ENCODE assay signal across 1 cellular context in genomic region chr5:334903-335739, GRCh38.
TF ChIP-seq lines count a peak whose summit lies in the region.

No MANE protein-coding gene starts in this region.

TF ChIP-seq in GM12878, 131 proteins besides CTCF, POLR2A, EP300 and RAD21 (continued from another document and continues in another):
- TF ChIP-seq ZNF592 (IDR thresholded peaks at IDR 0.05) (no peak), MTA3 (IDR thresholded peaks at IDR 0.05; ENCODE audit: borderline replicate concordance, low read length) (0 out of 2 replicates have a peak, but pooled peaks have one; percentile 55), RBBP5 (conservative IDR thresholded peaks at IDR 0.05) (no peak), CUX1 (IDR thresholded peaks at IDR 0.05; ENCODE audit: insufficient replicate concordance, low read depth, low read length) (no peak), TCF7 (IDR thresholded peaks at IDR 0.05; ENCODE audit: borderline replicate concordance) (no peak), ZBTB40 (IDR thresholded peaks at IDR 0.05; ENCODE audit: borderline replicate concordance) (no peak), TCF12 (IDR thresholded peaks at IDR 0.05; ENCODE audit: low read depth, low read length) (no peak), TBL1XR1 (IDR thresholded peaks at IDR 0.05; ENCODE audit: low read depth, low read length) (no peak), FOXM1 (IDR thresholded peaks at IDR 0.05; ENCODE audit: low read depth, low read length) (peak; percentile 33; the same call in 1 of the 2 replicates), SREBF1 (IDR thresholded peaks at IDR 0.05; ENCODE audit: low read length) (no peak), E4F1 (IDR thresholded peaks at IDR 0.05; ENCODE audit: borderline replicate concordance, partially characterized antibody) (no peak), RUNX3 (IDR thresholded peaks at IDR 0.05; ENCODE audit: low read length) (peak; percentile 90), MXI1 (IDR thresholded peaks at IDR 0.05; ENCODE audit: low read depth, low read length) (no peak), IKZF1 (conservative IDR thresholded peaks at IDR 0.05) (peak; percentile 34), RB1 (IDR thresholded peaks at IDR 0.05; ENCODE audit: borderline replicate concordance) (no peak), NR2C1 (IDR thresholded peaks at IDR 0.05) (no peak), SUPT20H (IDR thresholded peaks at IDR 0.05; ENCODE audit: borderline replicate concordance, control insufficient read depth, low read depth, low read length) (no peak), POU2F2 (IDR thresholded peaks at IDR 0.05; ENCODE audit: borderline replicate concordance, low read depth, low read length) (no peak), ZNF384 (IDR thresholded peaks at IDR 0.05; ENCODE audit: borderline replicate concordance, low read depth, low read length) (no peak), MEF2A (IDR thresholded peaks at IDR 0.05; ENCODE audit: insufficient read depth, low read depth, low read length) (no peak), ELK1 (IDR thresholded peaks at IDR 0.05; ENCODE audit: low read depth, low read length) (no peak), BACH1 (IDR thresholded peaks at IDR 0.05; ENCODE audit: borderline replicate concordance) (no peak), RELB (IDR thresholded peaks at IDR 0.05; ENCODE audit: low read depth) (no peak), FOS (IDR thresholded peaks at IDR 0.05; ENCODE audit: borderline replicate concordance, extremely low read depth, insufficient read length) (no peak), NFIC (IDR thresholded peaks at IDR 0.05; ENCODE audit: low read depth, low read length) (no peak), SKIL (IDR thresholded peaks at IDR 0.05; ENCODE audit: low read depth, poor library complexity, severe bottlenecking) (no peak), ZBTB33 (IDR thresholded peaks at IDR 0.05) (no peak), NBN (IDR thresholded peaks at IDR 0.05) (no peak)
